In the genomic region with DNA sequence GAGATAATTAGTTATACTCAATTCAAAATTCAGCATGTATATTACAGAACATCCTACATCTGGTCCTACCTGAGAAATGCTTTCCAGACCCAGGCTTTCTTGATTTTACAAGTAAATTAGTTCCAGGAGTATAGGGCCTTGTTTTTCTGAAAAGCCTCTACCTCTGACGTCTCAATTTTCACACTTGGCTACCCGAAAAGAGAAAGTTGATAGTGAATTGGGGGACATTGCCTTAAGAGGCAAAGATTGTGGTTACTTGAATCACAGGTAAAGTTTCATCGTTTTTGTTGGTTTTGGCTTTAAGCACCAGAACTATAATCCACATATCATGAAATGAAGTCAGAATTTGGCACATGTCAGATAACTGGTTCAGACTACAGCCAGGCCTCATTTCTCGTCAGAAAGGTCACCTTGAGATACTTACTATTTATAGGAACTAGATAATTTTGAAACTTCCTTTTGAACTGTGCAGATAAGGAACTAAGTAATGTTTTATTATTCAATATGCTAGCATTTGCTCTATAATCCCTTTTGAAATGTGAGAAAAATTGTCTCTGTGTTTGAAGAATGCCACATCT, we compare ENCODE assay signal across 1 cellular context.
TF ChIP-seq lines count a peak whose summit lies in the region.

No MANE protein-coding gene starts in this region.

TF ChIP-seq in SK-N-SH, 30 proteins besides CTCF, POLR2A, EP300 and RAD21 (continued from another document):
- TF ChIP-seq FOSL2 (IDR thresholded peaks at IDR 0.05; ENCODE audit: borderline replicate concordance, low read depth) (no peak), GABPA (IDR thresholded peaks at IDR 0.05; ENCODE audit: low read depth) (no peak), IRF3 (IDR thresholded peaks at IDR 0.05; ENCODE audit: low read depth, low read length) (no peak), NFIC (IDR thresholded peaks at IDR 0.05; ENCODE audit: borderline replicate concordance) (no peak), REST (IDR thresholded peaks at IDR 0.05; ENCODE audit: low read depth, low read length) (no peak), MAX (IDR thresholded peaks at IDR 0.05; ENCODE audit: low read depth) (no peak), GATA2 (CRISPR knock-in tag; IDR thresholded peaks at IDR 0.05) (no peak), TAF1 (IDR thresholded peaks at IDR 0.05; ENCODE audit: borderline replicate concordance, low read depth, low read length) (no peak), MXI1 (IDR thresholded peaks at IDR 0.05; ENCODE audit: low read depth, low read length) (no peak), JUND (IDR thresholded peaks at IDR 0.05) (no peak), MEF2A (IDR thresholded peaks at IDR 0.05; ENCODE audit: borderline replicate concordance, low read depth) (no peak), PBX3 (IDR thresholded peaks at IDR 0.05) (no peak)
TF ChIP-seq in SK-N-SH: peak in this region for 0.
